ENCODE assay signal across 1 cellular context in genomic region chr6:149719531-149719930, GRCh38.
TF ChIP-seq lines count a peak whose summit lies in the region.

No MANE protein-coding gene starts in this region.

TF ChIP-seq in H1, 55 proteins besides CTCF, POLR2A, EP300 and RAD21:
- TF ChIP-seq POLR2AphosphoS5 (IDR thresholded peaks at IDR 0.05; ENCODE audit: low read depth, low read length) (no peak), RXRA (IDR thresholded peaks at IDR 0.05; ENCODE audit: insufficient read depth, low read depth, low read length) (no peak)
